ENCODE assay signal across 1 cellular context in the genomic region with DNA sequence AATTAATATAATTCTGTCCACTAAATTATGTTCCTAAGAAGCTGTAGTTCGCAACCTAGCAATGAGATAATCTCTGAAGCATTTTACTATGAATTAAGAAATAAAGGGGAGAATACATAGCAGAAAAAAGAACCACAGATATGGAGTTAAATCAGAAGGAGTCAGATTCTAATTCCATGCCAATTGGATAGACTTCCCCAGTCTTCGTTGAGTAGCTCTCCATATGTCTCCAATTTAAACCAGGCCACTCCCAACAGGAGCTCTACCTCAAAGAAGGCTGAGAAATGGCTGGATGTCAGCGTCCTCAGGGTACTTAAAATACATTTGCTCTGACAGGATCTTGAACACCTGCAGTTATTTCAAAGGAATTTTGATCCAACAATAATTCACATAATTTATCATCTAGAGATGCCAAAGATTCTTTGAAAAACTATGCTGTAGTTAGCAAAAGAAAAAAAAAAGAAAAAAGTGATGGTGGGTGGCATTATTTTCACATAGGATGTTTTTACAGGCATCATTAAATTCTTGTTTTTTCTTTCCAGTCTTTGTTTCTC.
TF ChIP-seq lines count a peak whose summit lies in the region.

No MANE protein-coding gene starts in this region.

TF ChIP-seq in GM23338, 12 proteins besides CTCF, POLR2A, EP300 and RAD21 (continued from another document):
- TF ChIP-seq, protein P1, sequence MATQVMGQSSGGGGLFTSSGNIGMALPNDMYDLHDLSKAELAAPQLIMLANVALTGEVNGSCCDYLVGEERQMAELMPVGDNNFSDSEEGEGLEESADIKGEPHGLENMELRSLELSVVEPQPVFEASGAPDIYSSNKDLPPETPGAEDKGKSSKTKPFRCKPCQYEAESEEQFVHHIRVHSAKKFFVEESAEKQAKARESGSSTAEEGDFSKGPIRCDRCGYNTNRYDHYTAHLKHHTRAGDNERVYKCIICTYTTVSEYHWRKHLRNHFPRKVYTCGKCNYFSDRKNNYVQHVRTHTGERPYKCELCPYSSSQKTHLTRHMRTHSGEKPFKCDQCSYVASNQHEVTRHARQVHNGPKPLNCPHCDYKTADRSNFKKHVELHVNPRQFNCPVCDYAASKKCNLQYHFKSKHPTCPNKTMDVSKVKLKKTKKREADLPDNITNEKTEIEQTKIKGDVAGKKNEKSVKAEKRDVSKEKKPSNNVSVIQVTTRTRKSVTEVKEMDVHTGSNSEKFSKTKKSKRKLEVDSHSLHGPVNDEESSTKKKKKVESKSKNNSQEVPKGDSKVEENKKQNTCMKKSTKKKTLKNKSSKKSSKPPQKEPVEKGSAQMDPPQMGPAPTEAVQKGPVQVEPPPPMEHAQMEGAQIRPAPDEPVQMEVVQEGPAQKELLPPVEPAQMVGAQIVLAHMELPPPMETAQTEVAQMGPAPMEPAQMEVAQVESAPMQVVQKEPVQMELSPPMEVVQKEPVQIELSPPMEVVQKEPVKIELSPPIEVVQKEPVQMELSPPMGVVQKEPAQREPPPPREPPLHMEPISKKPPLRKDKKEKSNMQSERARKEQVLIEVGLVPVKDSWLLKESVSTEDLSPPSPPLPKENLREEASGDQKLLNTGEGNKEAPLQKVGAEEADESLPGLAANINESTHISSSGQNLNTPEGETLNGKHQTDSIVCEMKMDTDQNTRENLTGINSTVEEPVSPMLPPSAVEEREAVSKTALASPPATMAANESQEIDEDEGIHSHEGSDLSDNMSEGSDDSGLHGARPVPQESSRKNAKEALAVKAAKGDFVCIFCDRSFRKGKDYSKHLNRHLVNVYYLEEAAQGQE (IDR thresholded peaks at IDR 0.05; ENCODE audit: unreplicated experiment), result no peak
- TF ChIP-seq, protein P2, sequence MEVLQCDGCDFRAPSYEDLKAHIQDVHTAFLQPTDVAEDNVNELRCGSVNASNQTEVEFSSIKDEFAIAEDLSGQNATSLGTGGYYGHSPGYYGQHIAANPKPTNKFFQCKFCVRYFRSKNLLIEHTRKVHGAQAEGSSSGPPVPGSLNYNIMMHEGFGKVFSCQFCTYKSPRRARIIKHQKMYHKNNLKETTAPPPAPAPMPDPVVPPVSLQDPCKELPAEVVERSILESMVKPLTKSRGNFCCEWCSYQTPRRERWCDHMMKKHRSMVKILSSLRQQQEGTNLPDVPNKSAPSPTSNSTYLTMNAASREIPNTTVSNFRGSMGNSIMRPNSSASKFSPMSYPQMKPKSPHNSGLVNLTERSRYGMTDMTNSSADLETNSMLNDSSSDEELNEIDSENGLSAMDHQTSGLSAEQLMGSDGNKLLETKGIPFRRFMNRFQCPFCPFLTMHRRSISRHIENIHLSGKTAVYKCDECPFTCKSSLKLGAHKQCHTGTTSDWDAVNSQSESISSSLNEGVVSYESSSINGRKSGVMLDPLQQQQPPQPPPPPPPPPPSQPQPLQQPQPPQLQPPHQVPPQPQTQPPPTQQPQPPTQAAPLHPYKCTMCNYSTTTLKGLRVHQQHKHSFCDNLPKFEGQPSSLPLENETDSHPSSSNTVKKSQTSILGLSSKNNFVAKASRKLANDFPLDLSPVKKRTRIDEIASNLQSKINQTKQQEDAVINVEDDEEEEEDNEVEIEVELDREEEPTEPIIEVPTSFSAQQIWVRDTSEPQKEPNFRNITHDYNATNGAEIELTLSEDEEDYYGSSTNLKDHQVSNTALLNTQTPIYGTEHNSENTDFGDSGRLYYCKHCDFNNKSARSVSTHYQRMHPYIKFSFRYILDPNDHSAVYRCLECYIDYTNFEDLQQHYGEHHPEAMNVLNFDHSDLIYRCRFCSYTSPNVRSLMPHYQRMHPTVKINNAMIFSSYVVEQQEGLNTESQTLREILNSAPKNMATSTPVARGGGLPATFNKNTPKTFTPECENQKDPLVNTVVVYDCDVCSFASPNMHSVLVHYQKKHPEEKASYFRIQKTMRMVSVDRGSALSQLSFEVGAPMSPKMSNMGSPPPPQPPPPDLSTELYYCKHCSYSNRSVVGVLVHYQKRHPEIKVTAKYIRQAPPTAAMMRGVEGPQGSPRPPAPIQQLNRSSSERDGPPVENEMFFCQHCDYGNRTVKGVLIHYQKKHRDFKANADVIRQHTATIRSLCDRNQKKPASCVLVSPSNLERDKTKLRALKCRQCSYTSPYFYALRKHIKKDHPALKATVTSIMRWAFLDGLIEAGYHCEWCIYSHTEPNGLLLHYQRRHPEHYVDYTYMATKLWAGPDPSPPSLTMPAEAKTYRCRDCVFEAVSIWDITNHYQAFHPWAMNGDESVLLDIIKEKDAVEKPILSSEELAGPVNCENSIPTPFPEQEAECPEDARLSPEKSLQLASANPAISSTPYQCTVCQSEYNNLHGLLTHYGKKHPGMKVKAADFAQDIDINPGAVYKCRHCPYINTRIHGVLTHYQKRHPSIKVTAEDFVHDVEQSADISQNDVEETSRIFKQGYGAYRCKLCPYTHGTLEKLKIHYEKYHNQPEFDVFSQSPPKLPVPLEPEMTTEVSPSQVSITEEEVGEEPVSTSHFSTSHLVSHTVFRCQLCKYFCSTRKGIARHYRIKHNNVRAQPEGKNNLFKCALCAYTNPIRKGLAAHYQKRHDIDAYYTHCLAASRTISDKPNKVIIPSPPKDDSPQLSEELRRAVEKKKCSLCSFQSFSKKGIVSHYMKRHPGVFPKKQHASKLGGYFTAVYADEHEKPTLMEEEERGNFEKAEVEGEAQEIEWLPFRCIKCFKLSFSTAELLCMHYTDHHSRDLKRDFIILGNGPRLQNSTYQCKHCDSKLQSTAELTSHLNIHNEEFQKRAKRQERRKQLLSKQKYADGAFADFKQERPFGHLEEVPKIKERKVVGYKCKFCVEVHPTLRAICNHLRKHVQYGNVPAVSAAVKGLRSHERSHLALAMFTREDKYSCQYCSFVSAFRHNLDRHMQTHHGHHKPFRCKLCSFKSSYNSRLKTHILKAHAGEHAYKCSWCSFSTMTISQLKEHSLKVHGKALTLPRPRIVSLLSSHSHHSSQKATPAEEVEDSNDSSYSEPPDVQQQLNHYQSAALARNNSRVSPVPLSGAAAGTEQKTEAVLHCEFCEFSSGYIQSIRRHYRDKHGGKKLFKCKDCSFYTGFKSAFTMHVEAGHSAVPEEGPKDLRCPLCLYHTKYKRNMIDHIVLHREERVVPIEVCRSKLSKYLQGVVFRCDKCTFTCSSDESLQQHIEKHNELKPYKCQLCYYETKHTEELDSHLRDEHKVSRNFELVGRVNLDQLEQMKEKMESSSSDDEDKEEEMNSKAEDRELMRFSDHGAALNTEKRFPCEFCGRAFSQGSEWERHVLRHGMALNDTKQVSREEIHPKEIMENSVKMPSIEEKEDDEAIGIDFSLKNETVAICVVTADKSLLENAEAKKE (CRISPR knock-in tag; IDR thresholded peaks at IDR 0.05), result no peak
- TF ChIP-seq JUNB (IDR thresholded peaks at IDR 0.05; ENCODE audit: unreplicated experiment) (no peak), POLR2AphosphoS5 (IDR thresholded peaks at IDR 0.05; ENCODE audit: low read depth) (no peak), EZH2 (IDR thresholded peaks at IDR 0.05; ENCODE audit: low read depth, unreplicated experiment) (no peak)
- TF ChIP-seq, protein P3, sequence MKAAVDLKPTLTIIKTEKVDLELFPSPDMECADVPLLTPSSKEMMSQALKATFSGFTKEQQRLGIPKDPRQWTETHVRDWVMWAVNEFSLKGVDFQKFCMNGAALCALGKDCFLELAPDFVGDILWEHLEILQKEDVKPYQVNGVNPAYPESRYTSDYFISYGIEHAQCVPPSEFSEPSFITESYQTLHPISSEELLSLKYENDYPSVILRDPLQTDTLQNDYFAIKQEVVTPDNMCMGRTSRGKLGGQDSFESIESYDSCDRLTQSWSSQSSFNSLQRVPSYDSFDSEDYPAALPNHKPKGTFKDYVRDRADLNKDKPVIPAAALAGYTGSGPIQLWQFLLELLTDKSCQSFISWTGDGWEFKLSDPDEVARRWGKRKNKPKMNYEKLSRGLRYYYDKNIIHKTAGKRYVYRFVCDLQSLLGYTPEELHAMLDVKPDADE (IDR thresholded peaks at IDR 0.05), result no peak
